In genomic region chr7:128672927-128673517, GRCh38 we compare ENCODE assay signal across 8 cellular contexts. TPM values are rescaled to one million over a fixed set of nuclear protein-coding genes. Genes with fewer than 3 reads are reported as not detected.
DNase-seq lines count a peak whose midpoint lies in the region; ATAC-seq and TF ChIP-seq lines count a peak whose summit lies in the region.

No MANE protein-coding gene starts in this region.

- DNase-seq in EH (ENCODE audit: low read depth) (peak; percentile 44), cardiac fibroblast (ENCODE audit: low read depth in 2 of 2) (peak; percentile 34 to 36), right lobe of liver (no peak), DMS153 (lab: John Stamatoyannopoulos, UW) (no peak), NOMO-1 treated with DMSO at 0.1 percent for 48 hours (lab: John Stamatoyannopoulos, UW; ENCODE audit: unreplicated experiment) (no peak), putamen (ENCODE audit: low spot score) (no peak), NCI-H2029 (lab: John Stamatoyannopoulos, UW) (no peak)

- H3K9me3 ChIP-seq in Loucy (ENCODE audit: insufficient read depth, low read depth, low read length) (no peaks in the 10 kb centered on the region), right lobe of liver (no peaks in the 10 kb centered on the region)

- no peaks in the 10 kb centered on the region for H3K9me2 ChIP-seq in Loucy (replicated peaks; ENCODE audit: low read depth, low read length)

- H3K27ac ChIP-seq in right lobe of liver, result no peak overlapping the region

- intact Hi-C loops in right lobe of liver (cut with DNase I), result no loop called here

- WGBS in right lobe of liver (ENCODE audit: insufficient coverage, low coverage, low lambda C conversion rate, missing lambda C conversion rate), result 12% methylated on average over 7 of the region's 7 CpGs

- ATAC-seq in right lobe of liver, result peak; percentile 38 to 58 (median 52)

- no peaks in the 10 kb centered on the region for H3F3A ChIP-seq in Loucy (ENCODE audit: low read depth)

- H3K36me3 ChIP-seq in Loucy (ENCODE audit: insufficient read depth, low read length) (no peaks in the 10 kb centered on the region), right lobe of liver (no peaks in the 10 kb centered on the region)

- H4K20me1 ChIP-seq in Loucy (ENCODE audit: insufficient read depth, low read length, poor library complexity, severe bottlenecking), result no peaks in the 10 kb centered on the region

- no peak for TF ChIP-seq POLR2A in right lobe of liver (IDR thresholded peaks at IDR 0.05)

- H3K27me3 ChIP-seq in Loucy (ENCODE audit: insufficient read depth, low read length, poor library complexity, severe bottlenecking) (no peaks in the 10 kb centered on the region), right lobe of liver (no peaks in the 10 kb centered on the region)

- H3K4me3 ChIP-seq in Loucy (ENCODE audit: low read length, poor library complexity, severe bottlenecking) (no peak overlapping the region), cardiac fibroblast (replicated peaks in 1 of 2; ENCODE audit: low read depth in 2 of 2, low read length in 2 of 2) (no peak overlapping the region), right lobe of liver (no peak overlapping the region)

- H2AFZ ChIP-seq in Loucy (ENCODE audit: low read length), result peak overlapping the region; percentile 56; the same call in 1 of the 2 replicates

- H3K4me2 ChIP-seq in Loucy (ENCODE audit: low read depth, low read length, poor library complexity, severe bottlenecking), result no peak overlapping the region

- H3K4me1 ChIP-seq in Loucy (ENCODE audit: insufficient read depth, low read length, poor library complexity, severe bottlenecking) (no peaks in the 10 kb centered on the region), right lobe of liver (no peaks in the 10 kb centered on the region)

- no peak overlapping the region for H3K9ac ChIP-seq in Loucy (ENCODE audit: low read depth, low read length, poor library complexity, severe bottlenecking)

- H3K79me2 ChIP-seq in Loucy (ENCODE audit: insufficient read depth, low read length), result no peaks in the 10 kb centered on the region

- TF ChIP-seq CTCF in Loucy (conservative IDR thresholded peaks at IDR 0.05; ENCODE audit: low read length) (no peak; the same call in 1 of the 2 replicates), cardiac fibroblast (IDR thresholded peaks at IDR 0.05; ENCODE audit: low read depth, low read length) (peak; percentile 60), right lobe of liver (IDR thresholded peaks at IDR 0.05) (peak; percentile 4 to 37 (median 30))

RNA-seq across cellular contexts. Expression of gene GARIN1A, which starts 0.9 kb away (rescaled TPM):
- 1 to 10 TPM in 1 of 6 experiments, under 1 TPM in 5; 0.06 to 1.3 (median 0.48) TPM for total RNA-seq in right lobe of liver

Comparison
In these comparisons a context has a peak if more than half of its experiments do, and no peak if none do; other contexts are left out.
1. DNase-seq: peak in EH (single experiment) and cardiac fibroblast (2 of 2); none in right lobe of liver (0 of 3), DMS153 (single experiment), NOMO-1 treated with DMSO at 0.1 percent for 48 hours (single experiment), putamen (single experiment) and NCI-H2029 (single experiment).